1 cellular context compared by ENCODE assay signal in genomic region chr1:7752512-7753417, GRCh38.
TF ChIP-seq lines count a peak whose summit lies in the region.

No MANE protein-coding gene starts in this region.

TF ChIP-seq in SK-N-SH, 30 proteins besides CTCF, POLR2A, EP300 and RAD21 (continued from another document):
- TF ChIP-seq IRF3 (IDR thresholded peaks at IDR 0.05; ENCODE audit: low read depth, low read length) (no peak), RCOR1 (IDR thresholded peaks at IDR 0.05; ENCODE audit: low read length) (no peak), FOXJ3 (CRISPR knock-in tag; IDR thresholded peaks at IDR 0.05) (no peak), SMC3 (IDR thresholded peaks at IDR 0.05; ENCODE audit: low read depth, low read length) (peak; percentile 86), PBX3 (IDR thresholded peaks at IDR 0.05) (no peak), MXI1 (IDR thresholded peaks at IDR 0.05; ENCODE audit: low read depth, low read length) (peak; percentile 53; the same call in 1 of the 2 replicates), MAX (IDR thresholded peaks at IDR 0.05; ENCODE audit: low read depth) (no peak), CHD2 (IDR thresholded peaks at IDR 0.05; ENCODE audit: low read length, partially characterized antibody) (no peak), POLR2AphosphoS5 (IDR thresholded peaks at IDR 0.05; ENCODE audit: low read depth, low read length) (no peak)
